8 cellular contexts compared by ENCODE assay signal in the genomic region with DNA sequence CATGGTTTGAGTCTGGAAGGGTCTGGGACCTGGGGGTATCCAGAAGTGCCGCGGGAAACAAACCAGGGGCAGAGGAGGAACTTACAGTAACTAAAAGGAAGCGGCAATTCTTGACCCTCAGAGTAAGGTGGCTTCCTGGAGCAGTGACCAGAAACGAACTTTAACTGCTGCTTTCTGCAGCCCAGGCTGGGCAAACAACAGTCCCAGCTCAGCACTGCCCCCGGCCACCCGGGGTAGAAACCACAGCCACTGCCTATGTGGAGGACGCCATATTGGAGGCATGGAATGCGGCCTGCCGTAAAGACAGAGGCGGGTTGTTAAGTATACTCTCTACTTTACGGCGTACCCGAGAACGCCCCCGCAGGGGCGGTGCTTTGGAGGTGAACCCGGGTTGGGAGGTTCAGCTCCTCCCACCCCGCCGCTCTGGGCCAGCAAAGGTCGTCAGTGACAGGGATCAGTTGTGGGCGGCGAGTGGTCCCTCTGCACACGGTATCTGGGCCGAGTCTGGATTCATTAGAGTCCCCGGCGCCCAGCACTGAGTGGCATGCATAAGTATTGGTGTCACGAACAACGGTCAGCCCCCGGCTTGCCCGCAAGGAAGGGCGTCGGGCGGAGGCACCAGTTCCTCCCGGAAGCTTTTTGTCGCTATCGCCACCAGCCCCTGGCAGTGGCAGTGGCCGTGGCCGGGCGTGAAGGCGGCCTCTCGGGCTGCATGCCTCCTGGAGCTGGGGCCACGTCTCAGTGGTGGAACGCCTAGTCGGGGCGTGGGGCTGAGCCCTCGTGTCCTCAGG. TPM values are rescaled to one million over a fixed set of nuclear protein-coding genes. Genes with fewer than 3 reads are reported as not detected.
DNase-seq lines count a peak whose midpoint lies in the region; ATAC-seq and TF ChIP-seq lines count a peak whose summit lies in the region.

A gene with protein sequence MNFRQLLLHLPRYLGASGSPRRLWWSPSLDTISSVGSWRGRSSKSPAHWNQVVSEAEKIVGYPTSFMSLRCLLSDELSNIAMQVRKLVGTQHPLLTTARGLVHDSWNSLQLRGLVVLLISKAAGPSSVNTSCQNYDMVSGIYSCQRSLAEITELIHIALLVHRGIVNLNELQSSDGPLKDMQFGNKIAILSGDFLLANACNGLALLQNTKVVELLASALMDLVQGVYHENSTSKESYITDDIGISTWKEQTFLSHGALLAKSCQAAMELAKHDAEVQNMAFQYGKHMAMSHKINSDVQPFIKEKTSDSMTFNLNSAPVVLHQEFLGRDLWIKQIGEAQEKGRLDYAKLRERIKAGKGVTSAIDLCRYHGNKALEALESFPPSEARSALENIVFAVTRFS (minus strand): TSS at position 282 of the 791 bp plus-strand sequence. CDS start 279 bp downstream, at position 3.

- intact Hi-C loops in cardiac septum (cut with DNase I) = loop anchor here (2.0 kb wide), 1 partner anchor 29 kb away; no protein-coding TSS in a partner anchor

- peak within 1 kb of the TSS; percentile 93 for H3K4me2 ChIP-seq in trophoblast cell (ENCODE audit: low read length)

- H3K4me3 Mint-ChIP-seq in activated naive CD8-positive, alpha-beta T cell treated with anti-CD3 and anti-CD28 coated beads, Interleukin-2, amount 50 U/mL, for 24 hours = peak within 1 kb of the TSS; percentile 92
- peak within 1 kb of the TSS; percentile 94 for H3K4me3 Mint-ChIP-seq in type B pancreatic cell

- H4K12ac ChIP-seq in trophoblast cell (ENCODE audit: low read depth, low read length) = peak within 1 kb of the TSS; percentile 94

- H3K36me3 Mint-ChIP-seq in activated naive CD8-positive, alpha-beta T cell treated with anti-CD3 and anti-CD28 coated beads, Interleukin-2, amount 50 U/mL, for 24 hours (ENCODE audit: low read depth) = peaks cover 1% of the 10 kb centered on the region
- H3K36me3 Mint-ChIP-seq in type B pancreatic cell = no peaks in the 10 kb centered on the region

- H3K4me3 ChIP-seq in GM12875 (ENCODE audit: low read depth, low read length) (peak within 1 kb of the TSS; percentile 73), trophoblast cell (ENCODE audit: low read depth, low read length) (peak within 1 kb of the TSS; percentile 88)

- H3K27ac ChIP-seq in trophoblast cell (ENCODE audit: low read depth, low read length) = peak within 1 kb of the TSS; percentile 63

- no peak within 1 kb of the TSS for H2AK5ac ChIP-seq in trophoblast cell (ENCODE audit: low read length)

- H3K4ac ChIP-seq in trophoblast cell (ENCODE audit: low read depth, low read length) = peak within 1 kb of the TSS; percentile 84

- H3K36me3 ChIP-seq in trophoblast cell (ENCODE audit: control insufficient read depth in 1 of 2, insufficient read depth in 2 of 2, low read length in 2 of 2) = no peaks in the 10 kb centered on the region

- H3K27ac Mint-ChIP-seq in activated naive CD8-positive, alpha-beta T cell treated with anti-CD3 and anti-CD28 coated beads, Interleukin-2, amount 50 U/mL, for 24 hours = peak within 1 kb of the TSS; percentile 94
- peak within 1 kb of the TSS; percentile 87 for H3K27ac Mint-ChIP-seq in type B pancreatic cell

- H3K23ac ChIP-seq in trophoblast cell (ENCODE audit: low read length) = no peak within 1 kb of the TSS

- peak; percentile 96 for ATAC-seq in HG02798 (IDR thresholded peaks at IDR 0.05; ENCODE audit: poor library complexity, unreplicated experiment)
- peak; percentile 96 for ATAC-seq in activated naive CD8-positive, alpha-beta T cell treated with anti-CD3 and anti-CD28 coated beads, Interleukin-2, amount 50 U/mL, for 24 hours

- no peak within 1 kb of the TSS for H2BK12ac ChIP-seq in trophoblast cell (ENCODE audit: low read length)

- TF ChIP-seq CTCF in GM12875 (IDR thresholded peaks at IDR 0.05; ENCODE audit: borderline replicate concordance, insufficient read depth, low read depth, low read length) = peak; percentile 48; the same call in 1 of the 2 replicates
- peak; percentile 81 for TF ChIP-seq CTCF in type B pancreatic cell (conservative IDR thresholded peaks at IDR 0.05)

- no peaks in the 10 kb centered on the region for H3K9me3 ChIP-seq in trophoblast cell (ENCODE audit: insufficient read depth, low read depth, low read length)

- peak within 1 kb of the TSS; percentile 60 for H2BK5ac ChIP-seq in trophoblast cell (ENCODE audit: low read depth, low read length, poor library complexity)

- no CpG with 5 or more reads among the region's 46 CpGs for WGBS in trophoblast cell (ENCODE audit: extremely low coverage, insufficient coverage, insufficient read length)

- no peaks in the 10 kb centered on the region for H3K27me3 Mint-ChIP-seq in activated naive CD8-positive, alpha-beta T cell treated with anti-CD3 and anti-CD28 coated beads, Interleukin-2, amount 50 U/mL, for 24 hours
- H3K27me3 Mint-ChIP-seq in type B pancreatic cell = no peaks in the 10 kb centered on the region

- peak within 1 kb of the TSS; percentile 79 for H3K9ac ChIP-seq in trophoblast cell (ENCODE audit: low read length)

- peaks cover 5% of the 10 kb centered on the region for H3K79me2 ChIP-seq in trophoblast cell (ENCODE audit: control insufficient read depth, insufficient read depth, low read length, poor library complexity)

- peaks cover 10% of the 10 kb centered on the region for H3K79me1 ChIP-seq in trophoblast cell (ENCODE audit: low read length)

- peak within 1 kb of the TSS; percentile 83 for H4K91ac ChIP-seq in trophoblast cell (ENCODE audit: low read depth, low read length)

- peak within 1 kb of the TSS; percentile 86 for H3K14ac ChIP-seq in trophoblast cell (ENCODE audit: low read length)

- no peaks in the 10 kb centered on the region for H3K4me1 ChIP-seq in trophoblast cell (ENCODE audit: control insufficient read depth in 1 of 2, insufficient read depth in 2 of 2, low read length in 2 of 2)

- no peaks in the 10 kb centered on the region for H3K27me3 ChIP-seq in trophoblast cell (ENCODE audit: insufficient read depth, low read length)

- H3K4me1 Mint-ChIP-seq in activated naive CD8-positive, alpha-beta T cell treated with anti-CD3 and anti-CD28 coated beads, Interleukin-2, amount 50 U/mL, for 24 hours = peaks cover 21% of the 10 kb centered on the region
- peaks cover 8% of the 10 kb centered on the region for H3K4me1 Mint-ChIP-seq in type B pancreatic cell (ENCODE audit: unreplicated experiment)

- H4K8ac ChIP-seq in trophoblast cell (ENCODE audit: low read depth, low read length) = peak within 1 kb of the TSS; percentile 98

- DNase-seq in NCI-H1417 treated with DMSO at 0.1 percent for 48 hours (lab: John Stamatoyannopoulos, UW) (peak; percentile 75), SW480 (ENCODE audit: low spot score) (peak; percentile 95), cardiac septum (ENCODE audit: low spot score) (peak; percentile 99), trophoblast cell (peak; percentile 99 to 100), type B pancreatic cell (ENCODE audit: extremely low spot score, unreplicated experiment) (peak; percentile 95)
- DNase-seq in activated naive CD8-positive, alpha-beta T cell treated with anti-CD3 and anti-CD28 coated beads, Interleukin-2, amount 50 U/mL, for 24 hours = peak; percentile 98

- H3K9me3 Mint-ChIP-seq in activated naive CD8-positive, alpha-beta T cell treated with anti-CD3 and anti-CD28 coated beads, Interleukin-2, amount 50 U/mL, for 24 hours = no peaks in the 10 kb centered on the region
- H3K9me3 Mint-ChIP-seq in type B pancreatic cell = no peaks in the 10 kb centered on the region

- peak within 1 kb of the TSS; percentile 87 for H2AFZ ChIP-seq in trophoblast cell (ENCODE audit: insufficient read depth, low read length, poor library complexity)

- H2BK120ac ChIP-seq in trophoblast cell (ENCODE audit: insufficient read depth, low read length, poor library complexity) = peak within 1 kb of the TSS; percentile 61

- peak within 1 kb of the TSS; percentile 85 for H3K18ac ChIP-seq in trophoblast cell (ENCODE audit: low read length)

RNA-seq across cellular contexts. Expression of the gene that starts here (rescaled TPM):
- total RNA-seq in cardiac septum (16.8 TPM), type B pancreatic cell (ENCODE audit: low replicate concordance) (15.2 and 16.1 TPM in 2 replicates)
- 5.6 and 5.7 TPM in 2 replicates for polyA plus RNA-seq in trophoblast cell (2013)

Comparison
In these comparisons a context has a peak if more than half of its experiments do, and no peak if none do; other contexts are left out.
1. Peak in every context shown above with its lines: DNase-seq, ATAC-seq, H3K4me3 ChIP-seq and H3K27ac ChIP-seq.